In genomic region chr11:14148653-14149273, GRCh38 we compare ENCODE assay signal across 1 cellular context.
TF ChIP-seq lines count a peak whose summit lies in the region.

No MANE protein-coding gene starts in this region.

TF ChIP-seq in H1, 55 proteins besides CTCF, POLR2A, EP300 and RAD21 (continued from another document):
- TF ChIP-seq MAX (IDR thresholded peaks at IDR 0.05) = no peak
- no peak for TF ChIP-seq TAF1 (IDR thresholded peaks at IDR 0.05; ENCODE audit: low read depth, low read length)
- no peak for TF ChIP-seq CBX8 (IDR thresholded peaks at IDR 0.05; ENCODE audit: borderline replicate concordance, low read depth, low read length)
- TF ChIP-seq SIN3A (conservative IDR thresholded peaks at IDR 0.05 in 1 of 2, IDR thresholded peaks at IDR 0.05 in 1 of 2; ENCODE audit: low read depth in 1 of 2, low read length in 2 of 2) = no peak
- no peak for TF ChIP-seq TCF12 (IDR thresholded peaks at IDR 0.05; ENCODE audit: low read depth, low read length)
- no peak for TF ChIP-seq SIX5 (IDR thresholded peaks at IDR 0.05; ENCODE audit: low read depth, low read length)
- TF ChIP-seq SP1 (IDR thresholded peaks at IDR 0.05; ENCODE audit: low read depth, low read length) = no peak
- no peak for TF ChIP-seq JUN (IDR thresholded peaks at IDR 0.05; ENCODE audit: low read depth, low read length)
- no peak for TF ChIP-seq PHF8 (conservative IDR thresholded peaks at IDR 0.05; ENCODE audit: low read depth, low read length)
- TF ChIP-seq SUZ12 (IDR thresholded peaks at IDR 0.05; ENCODE audit: low read length) = no peak
- TF ChIP-seq POU5F1 (IDR thresholded peaks at IDR 0.05; ENCODE audit: low read depth, low read length) = no peak
